In the genomic region with DNA sequence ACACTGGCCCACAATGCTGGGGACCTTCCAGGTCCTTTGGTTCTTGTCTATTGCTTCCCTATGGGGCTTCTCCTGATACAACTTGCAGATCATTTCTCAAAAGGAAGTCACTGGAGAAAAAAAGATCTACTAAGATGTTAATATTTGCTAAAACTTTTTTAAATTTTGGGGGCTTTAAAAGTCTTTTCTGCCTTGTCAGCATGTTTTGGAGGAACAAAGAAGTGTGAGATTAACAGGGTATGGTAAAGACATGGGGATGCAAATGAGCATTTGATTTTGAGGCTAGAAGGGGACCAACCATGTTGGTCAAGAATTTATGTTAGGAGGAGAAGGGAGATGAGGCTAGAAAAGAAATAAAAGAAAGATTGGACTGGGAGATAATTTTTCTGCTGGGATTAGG, we compare ENCODE assay signal across 20 cellular contexts.
DNase-seq lines count a peak whose midpoint lies in the region; ATAC-seq, FAIRE-seq and TF ChIP-seq lines count a peak whose summit lies in the region.
"Had no signal": no experiment of that assay in that cellular context is flagged by ENCODE, and none has a peak within 500 bp of the region (broad histone marks: within the 10 kb centered on the region; RNA-seq: fewer than 3 reads in every experiment).

No MANE protein-coding gene starts in this region.

- H3K79me1 ChIP-seq in IMR-90 (ENCODE audit: low read depth in 1 of 2, low read length in 2 of 2) (no peaks in the 10 kb centered on the region), H1 (ENCODE audit: low read depth, low read length) (no peaks in the 10 kb centered on the region)

- no TSS peak for BruUV-seq in IMR-90 (replicated peaks; lab: Mats Ljungman, UMichigan)

- no peaks in the 10 kb centered on the region; the same call in 1 of the 2 replicates for H3K9me1 ChIP-seq in IMR-90 (ENCODE audit: insufficient read depth, low read length)

- intact Hi-C loops in IMR-90 (cut with micrococcal nuclease) (no loop called here), psoas muscle (cut with DNase I) (no loop called here)

- no peak overlapping the region for H3K18ac ChIP-seq in IMR-90 (ENCODE audit: low read depth, low read length)
- H3K18ac ChIP-seq in H1 (ENCODE audit: extremely low read depth, low read length) = no peak overlapping the region

- CTCF ChIA-PET in A549 (lab: Yijun Ruan, JAX) (no interaction called here), IMR-90 (lab: Yijun Ruan, JAX) (no interaction called here), H1 (lab: Charles Lee; ENCODE audit: partially characterized antibody) (interaction anchor here (0.7 to 1.0 kb wide), 2 partner anchors 408 to 1805 kb away, joined by 3 read pairs; no protein-coding TSS in a partner anchor)

- no peak overlapping the region for H2BK20ac ChIP-seq in IMR-90 (ENCODE audit: low read depth, low read length)
- no peak overlapping the region for H2BK20ac ChIP-seq in H1 (ENCODE audit: low read length)

- no peak for TF ChIP-seq POLR2A in A549 (IDR thresholded peaks at IDR 0.05; ENCODE audit: low read length)
- no peak for TF ChIP-seq POLR2A in IMR-90 (IDR thresholded peaks at IDR 0.05; ENCODE audit: low read depth, low read length)
- no peak for TF ChIP-seq POLR2A in H1 (IDR thresholded peaks at IDR 0.05; ENCODE audit: control extremely low read depth in 1 of 2, low read depth in 2 of 2, low read length in 2 of 2)

- H2BK5ac ChIP-seq in IMR-90 (ENCODE audit: low read depth, low read length, poor library complexity, severe bottlenecking) = no peak overlapping the region
- no peak overlapping the region for H2BK5ac ChIP-seq in H1 (ENCODE audit: low read depth, low read length)

- H4K91ac ChIP-seq in IMR-90 (ENCODE audit: insufficient read depth, low read depth, low read length) (no peak overlapping the region), H1 (replicated peaks; ENCODE audit: insufficient read length, low read length) (no peak overlapping the region)

- no peaks in the 10 kb centered on the region for H3K79me2 ChIP-seq in H1 (ENCODE audit: control insufficient read depth in 1 of 2, insufficient read depth in 2 of 2, low read length in 2 of 2)

- H2AFZ ChIP-seq in IMR-90 (replicated peaks; ENCODE audit: low read length, poor library complexity) (no peak overlapping the region), H1 (ENCODE audit: low read length) (no peak overlapping the region)

- H2BK120ac ChIP-seq in IMR-90 (ENCODE audit: low read depth, low read length) (no peak overlapping the region), H1 (replicated peaks; ENCODE audit: low read depth, low read length) (no peak overlapping the region)

- H3K23ac ChIP-seq in IMR-90 (ENCODE audit: low read depth, low read length) (no peak overlapping the region), H1 (ENCODE audit: insufficient read length) (no peak overlapping the region)

- H3K27me3 ChIP-seq in IMR-90 (ENCODE audit: control insufficient read depth, insufficient read depth, low read length) (peaks cover 6% of the 10 kb centered on the region), H1 (replicated peaks in 1 of 4; ENCODE audit: control insufficient read depth in 3 of 4, extremely low read depth in 1 of 4, insufficient read depth in 3 of 4, low read length in 3 of 4) (no peaks in the 10 kb centered on the region), psoas muscle (ENCODE audit: insufficient read depth in 3 of 3, low read length in 2 of 3) (no peaks in the 10 kb centered on the region)
- H3K27me3 ChIP-seq: BLaER1 treated with 17β-estradiol and CSF1 and Interleukin-3, amounts not matched to agents 10 nM and 100 nM had no signal

- H4K20me1 ChIP-seq in IMR-90 (ENCODE audit: insufficient read depth, low read length) (no peaks in the 10 kb centered on the region), H1 (replicated peaks in 1 of 2; ENCODE audit: control insufficient read depth in 1 of 2, insufficient read depth in 2 of 2, low read length in 2 of 2) (no peaks in the 10 kb centered on the region)
- H4K20me1 ChIP-seq: BLaER1 treated with 17β-estradiol and CSF1 and Interleukin-3, amounts not matched to agents 10 nM and 100 nM had no signal

- no peak overlapping the region for H3K4ac ChIP-seq in IMR-90 (ENCODE audit: low read depth, low read length)
- H3K4ac ChIP-seq in H1 (replicated peaks; ENCODE audit: insufficient read length, low read depth, low read length) = no peak overlapping the region

- no peak overlapping the region for H4K8ac ChIP-seq in IMR-90 (ENCODE audit: low read depth in 2 of 2, low read length in 2 of 2)
- H4K8ac ChIP-seq in H1 (ENCODE audit: extremely low read depth, insufficient read depth, low read length) = no peak overlapping the region

- no peak overlapping the region for H2BK15ac ChIP-seq in IMR-90 (ENCODE audit: low read depth, low read length)
- no peak overlapping the region for H2BK15ac ChIP-seq in H1 (ENCODE audit: low read length)

- no peak overlapping the region for H3K14ac ChIP-seq in IMR-90 (replicated peaks; ENCODE audit: low read depth, low read length)
- H3K14ac ChIP-seq in H1 (ENCODE audit: insufficient read length) = no peak overlapping the region

- no peak for DNase-seq in A549 (ENCODE audit: low read depth in 1 of 2, low spot score in 1 of 2)
- no peak for DNase-seq in IMR-90
- DNase-seq in H1 (ENCODE audit: low read depth in 1 of 2, low spot score in 2 of 2) = no peak
- DNase-seq in psoas muscle = no peak
- DNase-seq: 8988T; AML-193; Caco-2; Calu3; CD4-positive, alpha-beta T cell; CD8-positive, alpha-beta T cell; DMS79 treated with DMSO at 0.1 percent for 48 hours; GF-D8 had no signal

- TF ChIP-seq RAD21 in A549 (conservative IDR thresholded peaks at IDR 0.05 in 1 of 2, IDR thresholded peaks at IDR 0.05 in 1 of 2) = no peak
- TF ChIP-seq RAD21 in IMR-90 (IDR thresholded peaks at IDR 0.05; ENCODE audit: low read length) = no peak
- no peak for TF ChIP-seq RAD21 in H1 (IDR thresholded peaks at IDR 0.05 in 1 of 2, conservative IDR thresholded peaks at IDR 0.05 in 1 of 2; ENCODE audit: low read depth in 2 of 2, low read length in 2 of 2)

- H3K27ac ChIP-seq in A549 = no peak overlapping the region
- no peak overlapping the region for H3K27ac ChIP-seq in IMR-90 (ENCODE audit: insufficient read depth, low read length)
- H3K27ac ChIP-seq in H1 (ENCODE audit: low read depth, low read length) = no peak overlapping the region
- H3K27ac ChIP-seq in psoas muscle = no peak overlapping the region
- H3K27ac ChIP-seq: BLaER1 treated with 17β-estradiol and CSF1 and Interleukin-3, amounts not matched to agents 10 nM and 100 nM; C4-2B had no signal

- TF ChIP-seq CTCF in A549 (IDR thresholded peaks at IDR 0.05) (no peak), IMR-90 (conservative IDR thresholded peaks at IDR 0.05; ENCODE audit: low read depth, low read length) (no peak), H1 (IDR thresholded peaks at IDR 0.05; ENCODE audit: control extremely low read depth in 1 of 3, insufficient read depth in 1 of 3, low read depth in 1 of 3, low read length in 3 of 3) (no peak), psoas muscle (IDR thresholded peaks at IDR 0.05) (no peak)

- TF ChIP-seq EP300 in A549 (IDR thresholded peaks at IDR 0.05) = no peak
- TF ChIP-seq EP300 in H1 (IDR thresholded peaks at IDR 0.05; ENCODE audit: borderline replicate concordance in 1 of 2, low read depth in 2 of 2, low read length in 2 of 2) = no peak

- in situ Hi-C loops in IMR-90 (cut with MboI; ENCODE audit: low sequenced_read_pairs) = no loop called here

- H3K36me3 ChIP-seq in IMR-90 (ENCODE audit: control insufficient read depth, insufficient read depth, low read length) (no peaks in the 10 kb centered on the region), H1 (ENCODE audit: control insufficient read depth in 2 of 4, insufficient read depth in 4 of 4, low read length in 3 of 4) (no peaks in the 10 kb centered on the region), psoas muscle (ENCODE audit: insufficient read depth in 1 of 2, low read depth in 1 of 2) (no peaks in the 10 kb centered on the region)
- H3K36me3 ChIP-seq: BLaER1 treated with 17β-estradiol and CSF1 and Interleukin-3, amounts not matched to agents 10 nM and 100 nM had no signal

- POLR2A ChIA-PET in A549 (lab: Yijun Ruan, JAX) (no interaction called here), IMR-90 (lab: Charles Lee; ENCODE audit: unreplicated experiment) (no interaction called here), H1 (lab: Charles Lee; ENCODE audit: partially characterized antibody) (interaction anchor here (0.9 kb wide), 1 partner anchor 24 kb away, joined by 3 read pairs; no protein-coding TSS in a partner anchor)

- no peak for FAIRE-seq in A549 (lab: Jason Lieb, UNC)
- no peak for FAIRE-seq in H1 (lab: Jason Lieb, UNC)
- FAIRE-seq: A204.1, D721Med, G401.6, GM12891, GM19239 had no signal

- no peaks in the 10 kb centered on the region for H3K23me2 ChIP-seq in H1 (ENCODE audit: low read depth, low read length)

- H3K4me1 ChIP-seq in A549 (no peaks in the 10 kb centered on the region), IMR-90 (ENCODE audit: control insufficient read depth, insufficient read depth, low read length) (no peaks in the 10 kb centered on the region), H1 (replicated peaks in 1 of 4; ENCODE audit: control insufficient read depth in 3 of 4, insufficient read depth in 4 of 4, low read length in 3 of 4) (no peaks in the 10 kb centered on the region), psoas muscle (no peaks in the 10 kb centered on the region)
- H3K4me1 ChIP-seq: BLaER1 treated with 17β-estradiol and CSF1 and Interleukin-3, amounts not matched to agents 10 nM and 100 nM; Caco-2 had no signal

- ATAC-seq in A549 (no peak), IMR-90 (ENCODE audit: low read depth) (no peak), psoas muscle (no peak), HG03045 (IDR thresholded peaks at IDR 0.05; ENCODE audit: unreplicated experiment) (no peak)
- ATAC-seq: CD8-positive, alpha-beta T cell had no signal

- H2BK12ac ChIP-seq in H1 (ENCODE audit: low read depth, low read length) = no peak overlapping the region

- no peak overlapping the region for H2AK9ac ChIP-seq in IMR-90 (replicated peaks; ENCODE audit: low read depth, low read length, poor library complexity)

- H3K4me2 ChIP-seq in A549 = no peak overlapping the region
- no peak overlapping the region for H3K4me2 ChIP-seq in IMR-90 (ENCODE audit: low read depth, low read length)
- H3K4me2 ChIP-seq in H1 (ENCODE audit: insufficient read depth in 1 of 2, low read depth in 2 of 2, low read length in 2 of 2) = no peak overlapping the region
- H3K4me2 ChIP-seq: BLaER1 treated with 17β-estradiol and CSF1 and Interleukin-3, amounts not matched to agents 10 nM and 100 nM had no signal

- H3K56ac ChIP-seq in IMR-90 (ENCODE audit: extremely low read depth, insufficient read depth, low read length) (no peak overlapping the region), H1 (replicated peaks; ENCODE audit: insufficient read length, low read depth, low read length) (no peak overlapping the region)

- dilution Hi-C loops in IMR-90 (cut with HindIII; ENCODE audit: low sequenced_read_pairs, unreplicated experiment) = no loop called here

- no peak overlapping the region for H3K4me3 ChIP-seq in A549
- no peak overlapping the region for H3K4me3 ChIP-seq in IMR-90 (ENCODE audit: insufficient read depth, low read depth, low read length)
- no peak overlapping the region for H3K4me3 ChIP-seq in H1 (ENCODE audit: extremely low read depth in 1 of 4, insufficient read depth in 2 of 4, low read depth in 3 of 4, low read length in 4 of 4)
- H3K4me3 ChIP-seq in psoas muscle = no peak overlapping the region
- H3K4me3 ChIP-seq: BLaER1 treated with 17β-estradiol and CSF1 and Interleukin-3, amounts not matched to agents 10 nM and 100 nM had no signal

- no peaks in the 10 kb centered on the region for H3K9me3 ChIP-seq in A549
- no peaks in the 10 kb centered on the region for H3K9me3 ChIP-seq in IMR-90 (ENCODE audit: control insufficient read depth, insufficient read depth, low read length)
- no peaks in the 10 kb centered on the region for H3K9me3 ChIP-seq in H1 (ENCODE audit: insufficient read depth in 2 of 2, low read depth in 1 of 2, low read length in 1 of 2)
- no peaks in the 10 kb centered on the region for H3K9me3 ChIP-seq in psoas muscle
- H3K9me3 ChIP-seq: BLaER1 treated with 17β-estradiol and CSF1 and Interleukin-3, amounts not matched to agents 10 nM and 100 nM; Caco-2 had no signal

- H2AK5ac ChIP-seq in IMR-90 (ENCODE audit: low read depth, low read length) (no peak overlapping the region), H1 (ENCODE audit: low read depth, low read length) (no peak overlapping the region)

- H3K9ac ChIP-seq in IMR-90 (ENCODE audit: low read depth, low read length) (no peak overlapping the region), H1 (replicated peaks in 1 of 4; ENCODE audit: extremely low read depth in 1 of 4, low read depth in 3 of 4, low read length in 3 of 4) (no peak overlapping the region)
- H3K9ac ChIP-seq: BLaER1 treated with 17β-estradiol and CSF1 and Interleukin-3, amounts not matched to agents 10 nM and 100 nM had no signal

- H4K5ac ChIP-seq in IMR-90 (ENCODE audit: low read depth, low read length) (no peak overlapping the region), H1 (ENCODE audit: insufficient read length, low read depth, low read length) (no peak overlapping the region)
